ENCODE assay signal across 8 cellular contexts in the genomic region with DNA sequence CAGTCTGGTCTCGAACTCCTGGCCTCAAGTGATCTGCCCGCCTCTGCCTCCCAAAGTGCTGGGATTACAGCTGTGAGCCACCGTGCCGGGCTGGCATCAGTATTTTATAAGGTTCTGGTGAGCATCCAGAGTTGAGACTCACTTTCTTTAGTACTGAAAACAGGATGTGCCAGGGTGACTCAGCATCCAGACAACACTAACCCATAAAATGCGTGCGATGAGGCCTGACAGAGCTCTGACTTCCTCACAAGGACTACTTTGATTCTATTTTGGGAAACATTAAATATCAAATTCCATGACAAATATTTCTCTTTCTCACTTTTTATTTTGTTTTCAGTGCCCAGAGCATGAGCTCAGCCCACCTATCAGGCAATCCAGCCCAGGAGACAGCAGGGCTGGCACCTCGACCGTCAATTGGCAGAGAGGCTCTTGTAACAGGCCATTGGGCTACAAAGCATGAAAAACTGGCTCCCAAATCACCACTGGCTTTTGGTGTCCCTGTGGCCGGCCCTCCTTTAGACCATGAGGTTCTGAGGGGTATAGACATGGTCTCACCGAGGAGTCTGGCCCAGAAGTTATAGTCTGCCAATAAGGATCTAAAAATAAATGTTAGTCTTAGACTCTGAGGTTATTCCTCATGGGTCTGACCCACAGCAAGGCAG.
DNase-seq lines count a peak whose midpoint lies in the region; ATAC-seq and TF ChIP-seq lines count a peak whose summit lies in the region.

No MANE protein-coding gene starts in this region.

- no peaks in the 10 kb centered on the region for H3K27me3 Mint-ChIP-seq in activated naive CD4-positive, alpha-beta T cell treated with anti-CD3 and anti-CD28 coated beads, Interleukin-2, amount 50 U/mL, for 24 hours

- ATAC-seq in GM18909 (IDR thresholded peaks at IDR 0.05; ENCODE audit: poor library complexity, unreplicated experiment): no peak

- no peaks in the 10 kb centered on the region for H3K36me3 Mint-ChIP-seq in activated naive CD4-positive, alpha-beta T cell treated with anti-CD3 and anti-CD28 coated beads, Interleukin-2, amount 50 U/mL, for 24 hours

- H3K9me3 Mint-ChIP-seq in activated naive CD4-positive, alpha-beta T cell treated with anti-CD3 and anti-CD28 coated beads, Interleukin-2, amount 50 U/mL, for 24 hours: no peaks in the 10 kb centered on the region

- H3K4me3 Mint-ChIP-seq in activated naive CD4-positive, alpha-beta T cell treated with anti-CD3 and anti-CD28 coated beads, Interleukin-2, amount 50 U/mL, for 24 hours: peak overlapping the region; percentile 51

- DNase-seq in CD1c-positive myeloid dendritic cell (ENCODE audit: extremely low spot score) (peak; percentile 96), NAMALWA (ENCODE audit: low spot score) (peak; percentile 23), hepatic stellate cell (ENCODE audit: low spot score) (peak; percentile 84), GM10266 (ENCODE audit: extremely low spot score) (no peak), NCI-H1930 (lab: John Stamatoyannopoulos, UW) (no peak)
- DNase-seq in stimulated activated CD4-positive, alpha-beta T cell treated with anti-CD3 and anti-CD28 coated beads, Interleukin-4, amount 100 ng/mL, for 4 hours: peak; percentile 16 to 51

- H3K27ac Mint-ChIP-seq in activated naive CD4-positive, alpha-beta T cell treated with anti-CD3 and anti-CD28 coated beads, Interleukin-2, amount 50 U/mL, for 24 hours: peak overlapping the region; percentile 97

- no peak for TF ChIP-seq CTCF in GM10266 (IDR thresholded peaks at IDR 0.05; ENCODE audit: control insufficient read depth, insufficient read depth, low read depth, missing control alignments)

- peaks cover 11% of the 10 kb centered on the region for H3K4me1 Mint-ChIP-seq in activated naive CD4-positive, alpha-beta T cell treated with anti-CD3 and anti-CD28 coated beads, Interleukin-2, amount 50 U/mL, for 24 hours

Comparison
In these comparisons a context has a peak if more than half of its experiments do, and no peak if none do; other contexts are left out.
1. DNase-seq: peak in CD1c-positive myeloid dendritic cell (single experiment), NAMALWA (single experiment), hepatic stellate cell (single experiment) and stimulated activated CD4-positive, alpha-beta T cell treated with anti-CD3 and anti-CD28 coated beads, Interleukin-4, amount 100 ng/mL, for 4 hours (2 of 2); none in GM10266 (single experiment) and NCI-H1930 (0 of 2).